In genomic region chr3:104561324-104561723, GRCh38 we compare ENCODE assay signal across 17 cellular contexts.
"Had no signal": no experiment of that assay in that cellular context is flagged by ENCODE, and none has a peak within 500 bp of the region (broad histone marks: within the 10 kb centered on the region; RNA-seq: fewer than 3 reads in every experiment).

No MANE protein-coding gene starts in this region.

- H3K9ac ChIP-seq: parathyroid adenoma had no signal

- H3K4me3 ChIP-seq: gastroesophageal sphincter, heart left ventricle, sigmoid colon, tibial artery, uterus had no signal

- H3K9me3 ChIP-seq: gastroesophageal sphincter, heart left ventricle, sigmoid colon, tibial artery, uterus had no signal

- DNase-seq: activated CD4-positive, alpha-beta T cell treated with anti-CD3 and anti-CD28 coated beads for 36 hours; activated CD4-positive, alpha-beta T cell treated with anti-CD3 and anti-CD28 coated beads, Interleukin-2, amount 50 U/mL, for 48 hours; cerebellar nuclear complex; cortex of kidney; effector CD8-positive, alpha-beta T cell; heart left ventricle; kidney; sigmoid colon; stimulated activated CD4-positive, alpha-beta T cell treated with anti-CD3 and anti-CD28 coated beads, Interleukin-4, amount 100 ng/mL, for 4 hours; stimulated activated naive CD4-positive, alpha-beta T cell; tibial artery; uterus had no signal

- H3K36me3 ChIP-seq: gastroesophageal sphincter, heart left ventricle, sigmoid colon, tibial artery, uterus had no signal

- H3K27ac ChIP-seq: gastroesophageal sphincter, heart left ventricle, parathyroid adenoma, sigmoid colon, tibial artery, uterus had no signal

- H3K4me1 ChIP-seq: gastroesophageal sphincter, heart left ventricle, sigmoid colon, uterus had no signal

- ATAC-seq: activated CD4-positive, alpha-beta T cell treated with anti-CD3 and anti-CD28 coated beads for 36 hours; esophagus mucosa; gastroesophageal sphincter; heart left ventricle; left lobe of liver; WTC11 had no signal

- H3K79me2 ChIP-seq: parathyroid adenoma had no signal

- H3K27me3 ChIP-seq: gastroesophageal sphincter, heart left ventricle, sigmoid colon, tibial artery, uterus had no signal

- H2AFZ ChIP-seq: parathyroid adenoma had no signal
